1 cellular context compared by ENCODE assay signal in the genomic region with DNA sequence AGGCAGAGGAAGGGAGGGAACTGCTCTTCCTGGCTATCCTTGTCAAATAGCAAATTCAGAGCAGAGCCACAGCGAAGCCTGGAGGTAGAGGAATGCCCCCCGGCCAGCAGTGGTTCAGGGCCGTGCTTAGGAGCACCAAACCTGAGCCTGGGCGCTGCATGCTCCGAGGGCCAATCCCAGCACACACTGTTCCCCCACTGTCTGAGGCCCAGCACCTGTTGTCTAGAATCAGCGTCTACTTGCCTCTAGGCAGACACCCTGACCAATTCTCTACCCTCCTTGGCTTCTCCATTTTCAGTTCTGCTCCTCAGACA.
TF ChIP-seq lines count a peak whose summit lies in the region.

No MANE protein-coding gene starts in this region.

TF ChIP-seq in HCT116, 20 proteins besides CTCF, POLR2A, EP300 and RAD21 (continued from another document):
- TF ChIP-seq SIN3A (IDR thresholded peaks at IDR 0.05; ENCODE audit: low read depth) = no peak
- TF ChIP-seq YY1 (IDR thresholded peaks at IDR 0.05; ENCODE audit: extremely low read depth, insufficient replicate concordance, low read depth, low read length) = no peak
- no peak for TF ChIP-seq JUND (IDR thresholded peaks at IDR 0.05)
- TF ChIP-seq REST (IDR thresholded peaks at IDR 0.05; ENCODE audit: low read depth) = no peak
- no peak for TF ChIP-seq ZNF274 (IDR thresholded peaks at IDR 0.05; ENCODE audit: low read depth, low read length)
- TF ChIP-seq EGR1 (IDR thresholded peaks at IDR 0.05; ENCODE audit: low read depth) = no peak
- TF ChIP-seq, protein P1, sequence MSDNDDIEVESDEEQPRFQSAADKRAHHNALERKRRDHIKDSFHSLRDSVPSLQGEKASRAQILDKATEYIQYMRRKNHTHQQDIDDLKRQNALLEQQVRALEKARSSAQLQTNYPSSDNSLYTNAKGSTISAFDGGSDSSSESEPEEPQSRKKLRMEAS (IDR thresholded peaks at IDR 0.05) = no peak
- TF ChIP-seq ZFX (IDR thresholded peaks at IDR 0.05) = no peak
- no peak for TF ChIP-seq SP1 (IDR thresholded peaks at IDR 0.05; ENCODE audit: low read depth)
- TF ChIP-seq EZH2phosphoT487 (IDR thresholded peaks at IDR 0.05; ENCODE audit: borderline replicate concordance) = no peak
- no peak for TF ChIP-seq TCF7L2 (IDR thresholded peaks at IDR 0.05; ENCODE audit: borderline replicate concordance, extremely low read depth, insufficient read depth, insufficient read length)
TF ChIP-seq in HCT116: peak in this region for 0.
